ENCODE assay signal across 10 cellular contexts in the genomic region with DNA sequence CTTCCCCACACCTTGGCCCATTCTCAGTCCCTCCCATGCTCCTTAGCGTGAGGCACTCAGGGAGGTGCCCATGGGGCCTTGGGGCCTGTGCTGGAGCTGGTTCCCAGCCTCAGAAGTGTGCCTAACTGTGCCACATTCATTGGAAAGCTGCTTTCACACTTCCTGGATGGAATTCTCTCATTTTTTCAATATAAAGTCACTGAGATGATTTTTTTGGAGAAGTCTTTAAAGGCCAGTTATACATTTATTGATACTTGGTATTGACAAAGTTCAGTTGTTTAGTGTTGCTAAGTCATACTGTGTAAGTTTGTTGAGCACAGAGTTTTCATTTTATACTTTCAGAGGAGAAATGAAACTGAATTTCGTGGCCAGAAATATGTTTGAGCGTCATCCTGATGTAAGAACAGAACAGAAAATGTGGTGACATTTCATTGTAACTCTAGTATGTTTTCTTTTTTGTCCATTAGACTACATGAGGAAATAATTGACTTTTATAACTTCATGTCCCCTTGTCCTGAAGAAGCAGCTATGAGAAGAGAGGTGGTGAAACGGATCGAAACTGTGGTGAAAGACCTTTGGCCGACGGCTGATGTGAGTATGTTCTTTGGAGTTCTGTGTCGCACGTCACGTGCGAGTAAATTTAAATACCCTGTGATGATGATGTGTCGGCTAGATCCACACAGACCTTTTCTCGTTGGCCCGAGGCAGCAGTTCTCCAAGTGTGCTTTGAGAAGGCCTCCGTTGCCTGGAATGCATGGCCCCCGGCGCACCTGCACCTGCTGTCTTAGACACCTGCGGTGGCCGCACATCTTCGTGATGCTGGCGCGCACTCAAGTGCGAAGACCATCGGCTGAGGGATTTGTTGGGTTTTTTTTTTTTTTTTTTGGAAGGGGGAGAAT. TPM values are rescaled to one million over a fixed set of nuclear protein-coding genes. Genes with fewer than 3 reads are reported as not detected.
A peak's percentile ranks its signal among the peaks of the same experiment; 100 is the strongest.
DNase-seq lines count a peak whose midpoint lies in the region; ATAC-seq, FAIRE-seq and TF ChIP-seq lines count a peak whose summit lies in the region.
"Had no signal": no experiment of that assay in that cellular context is flagged by ENCODE, and none has a peak within 500 bp of the region (broad histone marks: within the 10 kb centered on the region; RNA-seq: fewer than 3 reads in every experiment).

No MANE protein-coding gene starts in this region.

- no peaks in the 10 kb centered on the region for H3K9me2 ChIP-seq in Karpas-422 (replicated peaks; ENCODE audit: insufficient read depth, low read length)

- no peaks in the 10 kb centered on the region for H3K27me3 Mint-ChIP-seq in chondrocyte (ENCODE audit: low read depth)

- H3K9me3 Mint-ChIP-seq in chondrocyte (ENCODE audit: low read depth): no peaks in the 10 kb centered on the region

- no peaks in the 10 kb centered on the region for H3K4me1 ChIP-seq in Karpas-422 (ENCODE audit: low read length)

- no peak overlapping the region for H3K4me3 Mint-ChIP-seq in chondrocyte (ENCODE audit: unreplicated experiment)

- H3K79me2 ChIP-seq in Karpas-422 (ENCODE audit: low read length): peaks cover 93% of the 10 kb centered on the region

- H3K27ac ChIP-seq in Karpas-422 (ENCODE audit: low read length): no peak overlapping the region
- H3K27ac ChIP-seq: neutrophil had no signal

- H3K4me3 ChIP-seq in Karpas-422 (ENCODE audit: low read length): no peak overlapping the region

- ATAC-seq in GM19463 (IDR thresholded peaks at IDR 0.05; ENCODE audit: unreplicated experiment) (peak; percentile 69), HG03175 (IDR thresholded peaks at IDR 0.05; ENCODE audit: unreplicated experiment) (peak; percentile 83)

- TF ChIP-seq CTCF in chondrocyte (IDR thresholded peaks at IDR 0.05): no peak

- peaks cover 18% of the 10 kb centered on the region; the same call in 1 of the 2 replicates for H4K20me1 ChIP-seq in Karpas-422 (ENCODE audit: insufficient read depth, low read depth, low read length)

- no peaks in the 10 kb centered on the region for H3K9me3 ChIP-seq in Karpas-422 (ENCODE audit: low read length)
- H3K9me3 ChIP-seq: neutrophil had no signal

- H3K9ac ChIP-seq in Karpas-422 (ENCODE audit: low read length): no peak overlapping the region

- H3K4me2 ChIP-seq in Karpas-422 (ENCODE audit: low read depth, low read length, poor library complexity, severe bottlenecking): no peak overlapping the region

- peak overlapping the region; percentile 24 for H3K27ac Mint-ChIP-seq in chondrocyte (ENCODE audit: unreplicated experiment)

- DNase-seq in GM12892 (ENCODE audit: insufficient read length) (peak; percentile 50), chondrocyte (ENCODE audit: low spot score) (no peak), HK-2 (ENCODE audit: unreplicated experiment) (no peak), AG08396 (ENCODE audit: low spot score) (no peak), Karpas-422 (no peak), pons (ENCODE audit: low spot score) (no peak)

- peaks cover 20% of the 10 kb centered on the region; the same call in 1 of the 2 replicates for H3K36me3 ChIP-seq in Karpas-422 (ENCODE audit: insufficient read depth, low read length)

- peak; percentile 72 for FAIRE-seq in GM12892 (lab: Jason Lieb, UNC)
- FAIRE-seq: endothelial cell of umbilical vein had no signal

- H3K27me3 ChIP-seq in Karpas-422 (ENCODE audit: low read length): no peaks in the 10 kb centered on the region
- H3K27me3 ChIP-seq: neutrophil had no signal

- H2AFZ ChIP-seq in Karpas-422 (ENCODE audit: low read length): no peak overlapping the region

- H3K4me1 Mint-ChIP-seq in chondrocyte (ENCODE audit: low read depth): peaks cover 38% of the 10 kb centered on the region

- peaks cover 13% of the 10 kb centered on the region for H3K36me3 Mint-ChIP-seq in chondrocyte (ENCODE audit: low read depth)

- TF ChIP-seq POLR2A in GM12892 (IDR thresholded peaks at IDR 0.05; ENCODE audit: low read depth, low read length): no peak; the same call in 1 of the 2 replicates

RNA-seq across cellular contexts. Expression of gene TENT4A, which starts 24.1 kb away (rescaled TPM):
- 18.4 TPM for polyA plus RNA-seq in GM12892 (2012; ENCODE audit: missing spikeins)
- total RNA-seq in chondrocyte: 21.5 to 28.2 TPM (median 21.7 TPM) in 3 replicates
- total RNA-seq in Karpas-422 (2014; rRNA removed; shearing (Covaris generic); ENCODE audit: low replicate concordance): 38.1 and 45.3 TPM in 2 replicates
